In genomic region chr4:112751447-112751846, GRCh38 we compare ENCODE assay signal across 15 cellular contexts.
"Had no signal": no experiment of that assay in that cellular context is flagged by ENCODE, and none has a peak within 500 bp of the region (broad histone marks: within the 10 kb centered on the region; RNA-seq: fewer than 3 reads in every experiment).

No MANE protein-coding gene starts in this region.

- H3K4me3 Mint-ChIP-seq: activated naive CD4-positive, alpha-beta T cell treated with anti-CD3 and anti-CD28 coated beads for 36 hours; dendritic cell treated with granulocyte-macrophage colony-stimulating factor and Interleukin-4, amounts not matched to agents 40 ng/mL and 50 ng/mL, for 4 days; immature natural killer cell; naive thymus-derived CD8-positive, alpha-beta T cell had no signal

- H3K27ac Mint-ChIP-seq: activated naive CD4-positive, alpha-beta T cell treated with anti-CD3 and anti-CD28 coated beads for 36 hours; dendritic cell treated with granulocyte-macrophage colony-stimulating factor and Interleukin-4, amounts not matched to agents 40 ng/mL and 50 ng/mL, for 4 days; immature natural killer cell; naive thymus-derived CD8-positive, alpha-beta T cell had no signal

- ATAC-seq: left colon; mucosa of descending colon; naive thymus-derived CD8-positive, alpha-beta T cell had no signal

- H3K36me3 Mint-ChIP-seq: immature natural killer cell; naive thymus-derived CD8-positive, alpha-beta T cell had no signal

- H3K27ac ChIP-seq: esophagus muscularis mucosa, sigmoid colon, VCaP had no signal

- H3K4me1 ChIP-seq: sigmoid colon had no signal

- H3K36me3 ChIP-seq: esophagus muscularis mucosa, sigmoid colon had no signal

- H3K9me3 Mint-ChIP-seq: activated naive CD4-positive, alpha-beta T cell treated with anti-CD3 and anti-CD28 coated beads for 36 hours; dendritic cell treated with granulocyte-macrophage colony-stimulating factor and Interleukin-4, amounts not matched to agents 40 ng/mL and 50 ng/mL, for 4 days; immature natural killer cell; naive thymus-derived CD8-positive, alpha-beta T cell had no signal

- H3K9me3 ChIP-seq: esophagus muscularis mucosa, mucosa of descending colon, sigmoid colon had no signal

- H3K27me3 ChIP-seq: esophagus muscularis mucosa, sigmoid colon had no signal

- H3K4me1 Mint-ChIP-seq: immature natural killer cell; naive thymus-derived CD8-positive, alpha-beta T cell had no signal

- H3K4me3 ChIP-seq: esophagus muscularis mucosa, lung, mucosa of descending colon, sigmoid colon had no signal

- DNase-seq: activated CD4-positive, alpha-beta T cell treated with anti-CD3 and anti-CD28 coated beads for 48 hours; activated naive CD4-positive, alpha-beta T cell treated with anti-CD3 and anti-CD28 coated beads for 36 hours; glutamatergic neuron; immature natural killer cell; left colon; mucosa of descending colon; naive thymus-derived CD8-positive, alpha-beta T cell; sigmoid colon; stimulated activated CD4-positive, alpha-beta T cell treated with anti-CD3 and anti-CD28 coated beads, Interleukin-12 subunit alpha, Interleukin-12 subunit beta, amount 100 ng/mL, for 4 hours; stimulated activated naive CD4-positive, alpha-beta T cell; T-helper 9 cell had no signal
